Comparison of ENCODE assay signal across 8 cellular contexts in genomic region chr3:45546636-45547201, GRCh38. TPM values are rescaled to one million over a fixed set of nuclear protein-coding genes. Genes with fewer than 3 reads are reported as not detected.
DNase-seq lines count a peak whose midpoint lies in the region; ATAC-seq, FAIRE-seq and TF ChIP-seq lines count a peak whose summit lies in the region.

No MANE protein-coding gene starts in this region.

- no peak for FAIRE-seq in GM12892 (lab: Jason Lieb, UNC)

- H3K9me3 ChIP-seq in Panc1 (ENCODE audit: control insufficient read depth, insufficient read depth, low read depth, low read length) = no peaks in the 10 kb centered on the region
- no peaks in the 10 kb centered on the region for H3K9me3 ChIP-seq in gastrocnemius medialis

- H3K4me1 Mint-ChIP-seq in dendritic cell treated with granulocyte-macrophage colony-stimulating factor and Interleukin-4, amounts not matched to agents 40 ng/mL and 50 ng/mL, for 4 days (ENCODE audit: low read depth) = peaks cover 60% of the 10 kb centered on the region

- ATAC-seq in Panc1 = no peak
- no peak for ATAC-seq in gastrocnemius medialis
- no peak for ATAC-seq in HG02973 (IDR thresholded peaks at IDR 0.05; ENCODE audit: unreplicated experiment)

- H3K4me3 Mint-ChIP-seq in dendritic cell treated with granulocyte-macrophage colony-stimulating factor and Interleukin-4, amounts not matched to agents 40 ng/mL and 50 ng/mL, for 4 days = no peak overlapping the region

- H3K36me3 ChIP-seq in Panc1 (ENCODE audit: control insufficient read depth, insufficient read depth, low read length) = no peaks in the 10 kb centered on the region
- no peaks in the 10 kb centered on the region for H3K36me3 ChIP-seq in gastrocnemius medialis

- intact Hi-C loops in Panc1 (cut with micrococcal nuclease; ENCODE audit: unreplicated experiment) (no loop called here), gastrocnemius medialis (cut with DNase I; ENCODE audit: low total_unique reads) (no loop called here)
- intact Hi-C loops in dendritic cell treated with granulocyte-macrophage colony-stimulating factor and Interleukin-4, amounts not matched to agents 40 ng/mL and 50 ng/mL, for 4 days (cut with micrococcal nuclease) = no loop called here

- POLR2A ChIA-PET in GM10248 (lab: Yijun Ruan, JAX) (no interaction called here), Panc1 (lab: Charles Lee) (no interaction called here)

- H3K27me3 Mint-ChIP-seq in dendritic cell treated with granulocyte-macrophage colony-stimulating factor and Interleukin-4, amounts not matched to agents 40 ng/mL and 50 ng/mL, for 4 days = no peaks in the 10 kb centered on the region

- BruUV-seq in Panc1 (replicated peaks; lab: Mats Ljungman, UMichigan) = no TSS peak

- H3K27ac Mint-ChIP-seq in dendritic cell treated with granulocyte-macrophage colony-stimulating factor and Interleukin-4, amounts not matched to agents 40 ng/mL and 50 ng/mL, for 4 days = peak overlapping the region; percentile 82

- DNase-seq in GM10248 (ENCODE audit: extremely low spot score) (no peak), Panc1 (ENCODE audit: low read depth, low spot score) (no peak), gastrocnemius medialis (peak in 1 of 2 donors; percentile 19), GM12892 (ENCODE audit: insufficient read length) (no peak), hippocampal formation (lab: John Stamatoyannopoulos, UW) (no peak)
- DNase-seq in effector CD8-positive, alpha-beta T cell (lab: John Stamatoyannopoulos, UW) = no peak

- TF ChIP-seq CTCF in GM10248 (IDR thresholded peaks at IDR 0.05; ENCODE audit: control extremely low read depth, extremely low read depth, low read depth, missing control alignments) (peak; percentile 31), Panc1 (IDR thresholded peaks at IDR 0.05) (peak; percentile 70), gastrocnemius medialis (IDR thresholded peaks at IDR 0.05 in 4 of 5, conservative IDR thresholded peaks at IDR 0.05 in 1 of 5) (peak in 1 of 5 experiments; percentile 32)

- H3K4me1 ChIP-seq in Panc1 (ENCODE audit: control insufficient read depth, insufficient read depth, low read length) = no peaks in the 10 kb centered on the region; the same call in 1 of the 2 replicates
- peaks cover 27 to 70% of the 10 kb centered on the region in 2 donors for H3K4me1 ChIP-seq in gastrocnemius medialis

- H3K4me3 ChIP-seq in Panc1 (ENCODE audit: low read depth in 2 of 2, low read length in 2 of 2) = no peak overlapping the region
- H3K4me3 ChIP-seq in gastrocnemius medialis = no peak overlapping the region

- CTCF ChIA-PET in GM10248 (lab: Yijun Ruan, JAX) (interaction anchor here (0.7 to 5.1 kb wide), 9 partner anchors 9 to 114 kb away, joined by 3 to 25 read pairs (median 3); no protein-coding TSS in a partner anchor), Panc1 (lab: Charles Lee) (interaction anchor here (0.6 kb wide), 1 partner anchor 110 kb away, joined by 5 read pairs; no protein-coding TSS in a partner anchor)

- H3K27ac ChIP-seq in Panc1 (ENCODE audit: low read length) = no peak overlapping the region
- peak overlapping the region; percentile 70 to 86 (median 78) for H3K27ac ChIP-seq in gastrocnemius medialis

- peaks cover 13% of the 10 kb centered on the region for H3K36me3 Mint-ChIP-seq in dendritic cell treated with granulocyte-macrophage colony-stimulating factor and Interleukin-4, amounts not matched to agents 40 ng/mL and 50 ng/mL, for 4 days (ENCODE audit: low read depth)

- no peak for TF ChIP-seq POLR2A in gastrocnemius medialis (IDR thresholded peaks at IDR 0.05)
- no peak for TF ChIP-seq POLR2A in GM12892 (IDR thresholded peaks at IDR 0.05; ENCODE audit: low read depth, low read length)

- H3K27me3 ChIP-seq in Panc1 (ENCODE audit: control insufficient read depth, insufficient read depth, low read length) (no peaks in the 10 kb centered on the region), gastrocnemius medialis (no peaks in the 10 kb centered on the region)

- in situ Hi-C loops in Panc1 (cut with HindIII; ENCODE audit: low pct_unique_long_range_greater_than_20kb, low sequenced_read_pairs) = no loop called here
- in situ Hi-C loops in gastrocnemius medialis (cut with MboI; ENCODE audit: low sequenced_read_pairs in 4 of 4) = no loop called here

- no peaks in the 10 kb centered on the region for H3K9me3 Mint-ChIP-seq in dendritic cell treated with granulocyte-macrophage colony-stimulating factor and Interleukin-4, amounts not matched to agents 40 ng/mL and 50 ng/mL, for 4 days

RNA-seq across cellular contexts. Expression of gene LIMD1, which starts 47.8 kb away (rescaled TPM):
- 49.7 TPM for total RNA-seq in Panc1 (2021; ENCODE audit: unreplicated experiment)
- 19.4 TPM for polyA plus RNA-seq in Panc1 (2012; ENCODE audit: insufficient read length)
- total RNA-seq in gastrocnemius medialis = 10 to 100 TPM; 19.3 to 56.6 (median 27.1) TPM
- polyA plus RNA-seq in GM12892 (2012; ENCODE audit: missing spikeins) = 20.1 TPM
